8 cellular contexts compared by ENCODE assay signal in genomic region chr3:40317061-40317676, GRCh38.
DNase-seq lines count a peak whose midpoint lies in the region; ATAC-seq and TF ChIP-seq lines count a peak whose summit lies in the region.

No MANE protein-coding gene starts in this region.

- H3K27ac ChIP-seq in parathyroid adenoma: no peak overlapping the region

- no peak overlapping the region for H2AFZ ChIP-seq in parathyroid adenoma

- no peaks in the 10 kb centered on the region for H3K9me3 ChIP-seq in parathyroid adenoma (ENCODE audit: control insufficient read depth, low read length)

- peak; percentile 73 for TF ChIP-seq CTCF in parathyroid adenoma (IDR thresholded peaks at IDR 0.05)

- ATAC-seq in GM18867 (IDR thresholded peaks at IDR 0.05; ENCODE audit: unreplicated experiment) (peak; percentile 83), HG03135 (IDR thresholded peaks at IDR 0.05; ENCODE audit: unreplicated experiment) (peak; percentile 74), HG03460 (IDR thresholded peaks at IDR 0.05; ENCODE audit: unreplicated experiment) (no peak)

- H3K4me3 ChIP-seq in parathyroid adenoma (ENCODE audit: low read depth, low read length): no peak overlapping the region

- H3K79me2 ChIP-seq in parathyroid adenoma: no peaks in the 10 kb centered on the region

- no peaks in the 10 kb centered on the region for H3K36me3 ChIP-seq in parathyroid adenoma (ENCODE audit: control insufficient read depth, insufficient read depth, low read length)

- H3K27me3 ChIP-seq in parathyroid adenoma (ENCODE audit: control insufficient read depth, insufficient read depth, low read length): no peaks in the 10 kb centered on the region

- H3K4me1 ChIP-seq in parathyroid adenoma: peaks cover 8% of the 10 kb centered on the region

- H3K9ac ChIP-seq in parathyroid adenoma: no peak overlapping the region

- DNase-seq in COLO829 (ENCODE audit: low spot score) (peak; percentile 56), NCI-H524 treated with DMSO at 0.1 percent for 48 hours (lab: John Stamatoyannopoulos, UW) (peak; percentile 17), fibroblast of the conjunctiva (ENCODE audit: low read depth) (peak; percentile 62)
- peak; percentile 18 to 20 for DNase-seq in activated CD4-positive, alpha-beta T cell treated with anti-CD3 and anti-CD28 coated beads, Interleukin-2, amount 50 U/mL, for 4 hours

- H3K4me2 ChIP-seq in parathyroid adenoma (ENCODE audit: low read length): no peak overlapping the region
